26 cellular contexts compared by ENCODE assay signal in genomic region chr12:19199322-19199721, GRCh38.
"Had no signal": no experiment of that assay in that cellular context is flagged by ENCODE, and none has a peak within 500 bp of the region (broad histone marks: within the 10 kb centered on the region; RNA-seq: fewer than 3 reads in every experiment).

No MANE protein-coding gene starts in this region.

- H3K9me3 ChIP-seq: body of pancreas, colonic mucosa, gastrocnemius medialis, right lobe of liver, vagina had no signal

- H3K27me3 ChIP-seq: body of pancreas, colonic mucosa, gastrocnemius medialis, right lobe of liver, vagina had no signal

- H3K27ac ChIP-seq: body of pancreas, colonic mucosa, epithelial cell of prostate, gastrocnemius medialis, right lobe of liver, skin epidermis, vagina, WERI-Rb-1 had no signal

- H3K36me3 ChIP-seq: colonic mucosa, gastrocnemius medialis, right lobe of liver, vagina, WERI-Rb-1 had no signal

- DNase-seq: activated CD4-positive, alpha-beta T cell treated with anti-CD3 and anti-CD28 coated beads for 48 hours; activated CD4-positive, alpha-beta T cell treated with anti-CD3 and anti-CD28 coated beads, Interleukin-2, amount 50 U/mL, for 48 hours; activated CD8-positive, alpha-beta memory T cell treated with anti-CD3 and anti-CD28 coated beads for 24 hours; activated effector memory CD4-positive, alpha-beta T cell treated with Interleukin-2 at 50 U/mL for 16 hours; activated naive CD4-positive, alpha-beta T cell treated with Interleukin-2 at 50 U/mL for 16 hours; aorta; body of pancreas; cerebellar nuclear complex; colonic mucosa; effector CD8-positive, alpha-beta T cell; gastrocnemius medialis; glutamatergic neuron; hippocampal formation; immature natural killer cell; kidney; left colon; right lobe of liver; stimulated activated CD4-positive, alpha-beta T cell treated with anti-CD3 and anti-CD28 coated beads, Interleukin-4, amount 100 ng/mL, for 24 hours; T1000; WERI-Rb-1 had no signal

- ATAC-seq: activated CD4-positive, CD25-positive, alpha-beta regulatory T cell treated with anti-CD3 and anti-CD28 coated beads, Interleukin-2, amount 50 U/mL, for 24 hours; body of pancreas; gastrocnemius medialis; left colon; natural killer cell treated with Interleukin-12 subunit alpha and Interleukin-12 subunit beta and Interleukin-15 and Interleukin-18, amount 100 ng/mL, for 72 hours; right lobe of liver; stimulated activated effector memory CD8-positive, alpha-beta T cell treated with anti-CD3 and anti-CD28 coated beads, Interleukin-12 subunit alpha, Interleukin-12 subunit beta, amount 100 ng/mL, for 72 hours had no signal

- H3K4me1 ChIP-seq: body of pancreas, colonic mucosa, gastrocnemius medialis had no signal

- H3K4me3 ChIP-seq: body of pancreas, colonic mucosa, gastrocnemius medialis, right lobe of liver, skin epidermis, vagina had no signal
